ENCODE assay signal across 8 cellular contexts in the genomic region with DNA sequence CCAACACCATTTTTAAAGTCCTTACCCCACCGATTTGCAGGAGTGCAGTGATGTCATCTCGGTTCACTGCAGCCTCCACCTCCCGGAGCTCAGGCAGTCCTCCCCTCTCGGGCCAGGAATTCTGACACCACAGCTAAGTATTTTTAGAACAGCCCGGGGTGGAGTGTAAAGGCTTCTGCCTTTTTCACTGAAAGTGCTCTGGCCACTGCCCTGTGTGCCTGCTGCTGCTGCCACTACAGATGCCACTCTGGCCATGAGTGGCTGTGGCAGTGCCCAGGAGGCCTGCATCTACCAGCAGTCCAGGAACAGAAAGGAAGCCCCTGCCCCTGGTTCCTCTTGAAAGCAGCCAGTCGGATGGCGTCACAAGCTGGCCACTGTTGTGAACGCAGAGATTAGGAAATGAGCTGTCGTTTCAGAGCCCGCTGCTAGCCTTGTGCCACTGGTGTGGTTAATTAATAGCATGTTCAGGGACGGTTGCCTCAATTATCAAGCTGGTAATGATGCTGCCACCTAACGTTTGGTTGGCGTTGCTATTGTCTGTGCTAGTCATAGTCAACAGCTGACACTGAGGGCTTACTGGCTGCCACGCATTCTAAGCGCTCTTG.
A peak's percentile ranks its signal among the peaks of the same experiment; 100 is the strongest.
DNase-seq lines count a peak whose midpoint lies in the region; ATAC-seq, FAIRE-seq and TF ChIP-seq lines count a peak whose summit lies in the region.

No MANE protein-coding gene starts in this region.

- DNase-seq in AG09309 (ENCODE audit: low read depth) (peak; percentile 64), NCI-H2171 treated with DMSO at 0.1 percent for 48 hours (lab: John Stamatoyannopoulos, UW) (peak; percentile 47), astrocyte of the spinal cord (ENCODE audit: low read depth, low spot score) (peak; percentile 61), HuH-7.5 (ENCODE audit: low spot score) (no peak)
- no peak for DNase-seq in stimulated activated effector memory CD8-positive, alpha-beta T cell treated with anti-CD3 and anti-CD28 coated beads, Interleukin-12 subunit alpha, Interleukin-12 subunit beta, amount 100 ng/mL, for 72 hours (ENCODE audit: low spot score in 2 of 2)

- H3K36me3 Mint-ChIP-seq in stimulated activated effector memory CD8-positive, alpha-beta T cell treated with anti-CD3 and anti-CD28 coated beads, Interleukin-12 subunit alpha, Interleukin-12 subunit beta, amount 100 ng/mL, for 72 hours: peaks cover 28% of the 10 kb centered on the region

- ATAC-seq in GM18508 (IDR thresholded peaks at IDR 0.05; ENCODE audit: insufficient read depth, unreplicated experiment): peak; percentile 76
- peak; percentile 70 for ATAC-seq in stimulated activated effector memory CD8-positive, alpha-beta T cell treated with anti-CD3 and anti-CD28 coated beads, Interleukin-12 subunit alpha, Interleukin-12 subunit beta, amount 100 ng/mL, for 72 hours
- ATAC-seq in HG03045 (IDR thresholded peaks at IDR 0.05; ENCODE audit: unreplicated experiment): no peak

- in situ Hi-C loops in astrocyte of the spinal cord (cut with HindIII; ENCODE audit: low sequenced_read_pairs): no loop called here

- peak; percentile 23 for TF ChIP-seq CTCF in AG09309 (IDR thresholded peaks at IDR 0.05; ENCODE audit: control insufficient read depth, insufficient read depth, low read depth, low read length, missing control alignments)
- TF ChIP-seq CTCF in astrocyte of the spinal cord (IDR thresholded peaks at IDR 0.05; ENCODE audit: low read depth, low read length): peak; percentile 33

- H3K4me3 ChIP-seq in AG09309 (ENCODE audit: control insufficient read depth, low read depth, low read length): no peak overlapping the region
- no peak overlapping the region for H3K4me3 ChIP-seq in astrocyte of the spinal cord (ENCODE audit: low read depth, low read length)

- no peak overlapping the region for H3K27ac Mint-ChIP-seq in stimulated activated effector memory CD8-positive, alpha-beta T cell treated with anti-CD3 and anti-CD28 coated beads, Interleukin-12 subunit alpha, Interleukin-12 subunit beta, amount 100 ng/mL, for 72 hours

- no peak overlapping the region for H3K4me3 Mint-ChIP-seq in stimulated activated effector memory CD8-positive, alpha-beta T cell treated with anti-CD3 and anti-CD28 coated beads, Interleukin-12 subunit alpha, Interleukin-12 subunit beta, amount 100 ng/mL, for 72 hours

- no peaks in the 10 kb centered on the region for H3K9me3 Mint-ChIP-seq in stimulated activated effector memory CD8-positive, alpha-beta T cell treated with anti-CD3 and anti-CD28 coated beads, Interleukin-12 subunit alpha, Interleukin-12 subunit beta, amount 100 ng/mL, for 72 hours

- peak; percentile 84 for FAIRE-seq in islet of Langerhans (lab: Jason Lieb, UNC)

- H3K4me1 Mint-ChIP-seq in stimulated activated effector memory CD8-positive, alpha-beta T cell treated with anti-CD3 and anti-CD28 coated beads, Interleukin-12 subunit alpha, Interleukin-12 subunit beta, amount 100 ng/mL, for 72 hours: peaks cover 5% of the 10 kb centered on the region

Comparison
In these comparisons a context has a peak if more than half of its experiments do, and no peak if none do; other contexts are left out.
1. DNase-seq: peak in AG09309 (single experiment), NCI-H2171 treated with DMSO at 0.1 percent for 48 hours (single experiment) and astrocyte of the spinal cord (single experiment); none in stimulated activated effector memory CD8-positive, alpha-beta T cell treated with anti-CD3 and anti-CD28 coated beads, Interleukin-12 subunit alpha, Interleukin-12 subunit beta, amount 100 ng/mL, for 72 hours (0 of 2) and HuH-7.5 (single experiment).